In the genomic region with DNA sequence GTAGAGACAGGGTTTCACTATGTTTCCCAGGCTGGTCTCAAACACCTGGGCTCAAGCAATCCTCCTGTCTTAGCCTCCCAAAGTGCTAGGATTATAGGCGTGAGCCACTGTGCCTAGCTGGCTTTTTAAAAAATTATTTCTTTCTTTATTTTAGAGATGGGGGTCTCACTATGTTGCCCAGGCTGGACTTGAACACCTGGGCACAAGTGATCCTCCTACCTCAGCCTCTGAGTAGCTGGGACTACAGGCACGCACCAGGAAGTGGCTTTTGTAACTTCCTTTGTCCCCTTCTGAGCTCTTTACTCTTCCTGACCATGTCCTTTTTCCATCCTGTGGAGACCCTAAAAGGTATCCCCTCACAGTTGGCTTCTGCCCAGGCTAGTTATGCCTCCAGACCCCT, we compare ENCODE assay signal across 8 cellular contexts. TPM values are rescaled to one million over a fixed set of nuclear protein-coding genes. Genes with fewer than 3 reads are reported as not detected.
"Had no signal": no experiment of that assay in that cellular context is flagged by ENCODE, and none has a peak within 500 bp of the region (broad histone marks: within the 10 kb centered on the region; RNA-seq: fewer than 3 reads in every experiment).

No MANE protein-coding gene starts in this region.

- DNase-seq: natural killer cell had no signal

- H3K27me3 ChIP-seq: ascending aorta, breast epithelium, foreskin keratinocyte, right atrium auricular region, suprapubic skin had no signal

- H3K36me3 ChIP-seq: ascending aorta, breast epithelium, suprapubic skin had no signal

- H3K4me1 ChIP-seq: breast epithelium, foreskin keratinocyte had no signal

- H3K9me3 ChIP-seq: ascending aorta, breast epithelium, right atrium auricular region, suprapubic skin had no signal

- H3K27ac ChIP-seq: breast epithelium, foreskin keratinocyte, suprapubic skin had no signal

- H3K4me3 ChIP-seq: ascending aorta, breast epithelium, right atrium auricular region, suprapubic skin had no signal

RNA-seq across cellular contexts. Expression of a gene that starts 2.1 kb away (rescaled TPM):
- total RNA-seq: activated CD4-positive, alpha-beta memory T cell treated with anti-CD3 and anti-CD28 coated beads for 36 hours; activated CD4-positive, alpha-beta T cell treated with anti-CD3 and anti-CD28 coated beads for 36 hours; foreskin keratinocyte; natural killer cell had no signal

RNA-seq across cellular contexts. Expression of a gene that starts 12.5 kb away (rescaled TPM):
- total RNA-seq: activated CD4-positive, alpha-beta memory T cell treated with anti-CD3 and anti-CD28 coated beads for 36 hours; activated CD4-positive, alpha-beta T cell treated with anti-CD3 and anti-CD28 coated beads for 36 hours; ascending aorta; foreskin keratinocyte; natural killer cell; suprapubic skin had no signal
